In the genomic region with DNA sequence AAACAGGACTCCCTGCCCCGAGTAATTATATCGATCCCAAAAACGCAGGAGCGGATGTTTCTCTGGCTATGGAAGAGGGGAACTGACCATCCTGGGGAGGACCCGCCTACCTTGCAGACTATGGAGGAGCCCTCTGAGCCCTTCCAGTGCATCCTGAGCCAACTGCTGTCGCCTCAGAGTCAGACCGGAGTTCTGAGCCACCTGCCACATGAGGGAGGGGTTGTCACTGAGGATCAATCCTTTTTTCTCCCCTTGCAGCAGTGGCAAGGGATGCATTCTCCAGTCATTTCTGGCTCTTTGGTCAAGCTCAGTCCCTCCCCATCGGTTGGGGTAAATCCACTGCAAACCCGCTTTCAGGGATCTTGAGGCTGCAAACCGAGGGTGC, we compare ENCODE assay signal across 8 cellular contexts. TPM values are rescaled to one million over a fixed set of nuclear protein-coding genes. Genes with fewer than 3 reads are reported as not detected.
DNase-seq lines count a peak whose midpoint lies in the region; ATAC-seq and TF ChIP-seq lines count a peak whose summit lies in the region.

No MANE protein-coding gene starts in this region.

- TF ChIP-seq CTCF in Caco-2 (IDR thresholded peaks at IDR 0.05; ENCODE audit: insufficient read depth in 1 of 2, low read depth in 1 of 2, low read length in 1 of 2, severe bottlenecking in 1 of 2, unreplicated experiment in 1 of 2) (no peak), astrocyte of the cerebellum (IDR thresholded peaks at IDR 0.05; ENCODE audit: low read depth, low read length, missing control alignments) (no peak), mesothelial cell of epicardium (IDR thresholded peaks at IDR 0.05; ENCODE audit: unreplicated experiment) (no peak)

- H3K36me3 Mint-ChIP-seq in Caco-2 (ENCODE audit: insufficient read depth, unreplicated experiment) (peaks cover 31% of the 10 kb centered on the region), IgD-negative memory B cell (peaks cover 9% of the 10 kb centered on the region), mesothelial cell of epicardium (peaks cover 1% of the 10 kb centered on the region)

- peak overlapping the region; percentile 87 for H3K27ac Mint-ChIP-seq in Caco-2 (ENCODE audit: unreplicated experiment)
- H3K27ac Mint-ChIP-seq in IgD-negative memory B cell = peak overlapping the region; percentile 16 to 74 (median 50)
- peak overlapping the region; percentile 98 for H3K27ac Mint-ChIP-seq in mesothelial cell of epicardium

- peaks cover 10% of the 10 kb centered on the region; the same call in 1 of the 2 replicates for H3K4me1 ChIP-seq in Caco-2

- no peaks in the 10 kb centered on the region for H3K27me3 ChIP-seq in Caco-2 (replicated peaks; ENCODE audit: control insufficient read depth, insufficient read depth, low read length)

- H3K4me3 ChIP-seq in Caco-2 (ENCODE audit: low read depth, low read length) (peak overlapping the region; percentile 88), astrocyte of the cerebellum (ENCODE audit: low read depth, low read length) (peak overlapping the region; percentile 65)

- TSS peak; percentile 43 for BruUV-seq in Caco-2 (replicated peaks; lab: Mats Ljungman, UMichigan)

- in situ Hi-C loops in astrocyte of the cerebellum (cut with HindIII; ENCODE audit: low sequenced_read_pairs) = no loop called here

- H3K4me3 Mint-ChIP-seq in Caco-2 (ENCODE audit: unreplicated experiment) (peak overlapping the region; percentile 86), IgD-negative memory B cell (peak overlapping the region; percentile 88 to 98 (median 95)), mesothelial cell of epicardium (peak overlapping the region; percentile 93)

- H3K4me1 Mint-ChIP-seq in Caco-2 (ENCODE audit: low read depth, unreplicated experiment) = peaks cover 7% of the 10 kb centered on the region
- peaks cover 11 to 20% (median 14%) of the 10 kb centered on the region in 3 donors for H3K4me1 Mint-ChIP-seq in IgD-negative memory B cell
- peaks cover 20% of the 10 kb centered on the region for H3K4me1 Mint-ChIP-seq in mesothelial cell of epicardium

- H3K27me3 Mint-ChIP-seq in Caco-2 (ENCODE audit: insufficient read depth, unreplicated experiment) = no peaks in the 10 kb centered on the region
- H3K27me3 Mint-ChIP-seq in IgD-negative memory B cell = no peaks in the 10 kb centered on the region
- no peaks in the 10 kb centered on the region for H3K27me3 Mint-ChIP-seq in mesothelial cell of epicardium (ENCODE audit: low read depth)

- no peak for DNase-seq in Caco-2
- DNase-seq in astrocyte of the cerebellum (ENCODE audit: low read depth) = no peak
- DNase-seq in mesothelial cell of epicardium (ENCODE audit: low spot score in 2 of 2, unreplicated experiment in 2 of 2) = no peak
- no peak for DNase-seq in SIG-M5 (lab: John Stamatoyannopoulos, UW)
- no peak for DNase-seq in head of caudate nucleus

- no peaks in the 10 kb centered on the region for H3K9me3 ChIP-seq in Caco-2

- POLR2A ChIA-PET in Caco-2 (lab: Charles Lee) = interaction anchor here (1.0 to 2.2 kb wide), 4 partner anchors 7 to 90 kb away, joined by 3 to 14 read pairs (median 6); a partner anchor contains a TSS

- ATAC-seq in GM18498 (IDR thresholded peaks at IDR 0.05; ENCODE audit: unreplicated experiment) = no peak
- no peak for ATAC-seq in HG03521 (IDR thresholded peaks at IDR 0.05; ENCODE audit: unreplicated experiment)

- intact Hi-C loops in Caco-2 (cut with micrococcal nuclease; ENCODE audit: unreplicated experiment) = loop anchor here (1.0 kb wide), 1 partner anchor 17 kb away; a partner anchor contains a TSS
- intact Hi-C loops in head of caudate nucleus (cut with DNase I) = loop anchor here (5.0 kb wide), 1 partner anchor 92 kb away; a partner anchor contains a TSS

- H3K9me3 Mint-ChIP-seq in Caco-2 (ENCODE audit: unreplicated experiment) (no peaks in the 10 kb centered on the region), IgD-negative memory B cell (no peaks in the 10 kb centered on the region), mesothelial cell of epicardium (no peaks in the 10 kb centered on the region)

- peaks cover 2% of the 10 kb centered on the region; the same call in 1 of the 2 replicates for H3K36me3 ChIP-seq in Caco-2 (ENCODE audit: control insufficient read depth, insufficient read depth, low read length)

- CTCF ChIA-PET in Caco-2 (lab: Charles Lee) = interaction anchor here (1.0 to 1.6 kb wide), 4 partner anchors 18 to 179 kb away, joined by 4 to 10 read pairs (median 7); a partner anchor contains a TSS

RNA-seq across cellular contexts. Expression of a gene that starts 0.7 kb away (rescaled TPM):
- total RNA-seq in Caco-2 (2022) = 68.9 and 74.8 TPM in 2 replicates
- polyA plus RNA-seq in IgD-negative memory B cell = 15.9 TPM
- 48.8 to 52.2 TPM (median 51.8 TPM) in 3 replicates for total RNA-seq in mesothelial cell of epicardium

RNA-seq across cellular contexts. Expression of a gene that starts 6.6 kb away (rescaled TPM):
- 281 TPM in 2 replicates for total RNA-seq in Caco-2 (2022)
- polyA plus RNA-seq in IgD-negative memory B cell = 200 TPM
- total RNA-seq in mesothelial cell of epicardium = 313 to 318 TPM (median 317 TPM) in 3 replicates

RNA-seq across cellular contexts. Expression of a gene that starts 17.4 kb away (rescaled TPM):
- 38.7 and 41.5 TPM in 2 replicates for total RNA-seq in Caco-2 (2022)
- 23.9 TPM for polyA plus RNA-seq in IgD-negative memory B cell
- 28.4 to 31.2 TPM (median 28.9 TPM) in 3 replicates for total RNA-seq in mesothelial cell of epicardium

RNA-seq across cellular contexts. Expression of a gene that starts 23.9 kb away (rescaled TPM):
- total RNA-seq in Caco-2 (2022) = 235 and 239 TPM in 2 replicates
- 89.9 TPM for polyA plus RNA-seq in IgD-negative memory B cell
- total RNA-seq in mesothelial cell of epicardium = 92.2 to 95.3 TPM (median 93.4 TPM) in 3 replicates

RNA-seq across cellular contexts. Expression of a gene that starts 36.6 kb away (rescaled TPM):
- total RNA-seq in Caco-2 (2022) (5.8 and 6.4 TPM in 2 replicates), mesothelial cell of epicardium (19.2 to 21.7 TPM (median 21.0 TPM) in 3 replicates)
- 3.5 TPM for polyA plus RNA-seq in IgD-negative memory B cell
